Comparison of ENCODE assay signal across 8 cellular contexts in the genomic region with DNA sequence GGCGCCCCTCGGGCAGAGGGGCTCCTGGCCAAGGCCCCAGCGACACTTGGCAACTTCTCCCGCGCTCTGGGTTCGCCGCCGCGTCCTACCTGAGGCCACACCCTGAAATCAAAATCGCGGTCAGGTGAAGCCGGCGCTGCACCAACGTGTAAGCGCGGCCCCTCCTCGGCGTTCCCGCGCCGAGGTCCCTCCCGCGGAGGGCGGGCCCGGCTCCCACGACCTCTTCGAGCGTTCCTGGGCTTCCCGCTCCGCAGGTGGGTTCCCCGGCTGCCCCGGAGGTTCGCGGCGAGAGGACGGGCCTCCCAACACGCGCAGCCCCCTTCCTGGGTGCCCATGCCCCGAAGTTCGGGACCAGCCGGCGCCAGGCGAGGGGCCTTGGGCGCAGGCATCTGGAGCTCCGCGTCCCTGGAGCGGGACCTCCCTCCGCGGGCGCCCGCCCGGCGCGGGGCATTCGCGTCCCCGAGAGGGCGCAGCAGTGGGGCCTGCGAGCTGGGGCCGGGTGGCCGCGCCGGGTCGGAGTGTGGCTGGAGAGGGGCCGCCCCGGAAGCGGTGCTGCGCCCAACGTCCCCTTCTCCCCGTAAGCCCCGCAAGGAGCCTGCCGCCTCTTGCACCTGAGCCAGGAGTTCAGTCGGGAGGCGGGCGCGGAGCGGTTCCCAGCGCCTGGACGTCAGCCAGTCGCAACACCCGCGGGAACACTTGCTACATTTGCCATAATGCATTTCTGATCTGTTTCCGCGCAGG. TPM values are rescaled to one million over a fixed set of nuclear protein-coding genes. Genes with fewer than 3 reads are reported as not detected.
A peak's percentile ranks its signal among the peaks of the same experiment; 100 is the strongest.
DNase-seq lines count a peak whose midpoint lies in the region; ATAC-seq and TF ChIP-seq lines count a peak whose summit lies in the region.

No MANE protein-coding gene starts in this region.

- in situ Hi-C loops in HAP-1 (cut with MboI; ENCODE audit: low sequenced_read_pairs): loop anchor here (25.0 kb wide), 1 partner anchor 465 kb away; a partner anchor contains a TSS

- TF ChIP-seq POLR2A in heart left ventricle (IDR thresholded peaks at IDR 0.05): no peak

- 3 to 6% (median 4%) methylated on average over 23 to 84 of the region's 84 CpGs for WGBS in heart left ventricle, 4 donors
- WGBS in psoas muscle, 3 donors: 5 to 6% (median 5%) methylated on average over 63 to 84 of the region's 84 CpGs

- H3K27ac ChIP-seq in heart left ventricle (peak overlapping the region in 6 of 12 donors; percentile 8 to 64 (median 32)), psoas muscle (no peak overlapping the region)

- ATAC-seq in heart left ventricle (peak in 3 of 4 donors; percentile 13 to 66 (median 50)), psoas muscle (peak; percentile 46 to 82 (median 64)), HG03196 (IDR thresholded peaks at IDR 0.05; ENCODE audit: unreplicated experiment) (no peak)

- H3K36me3 ChIP-seq in HAP-1 (replicated peaks): no peaks in the 10 kb centered on the region
- H3K36me3 ChIP-seq in heart left ventricle: no peaks in the 10 kb centered on the region
- H3K36me3 ChIP-seq in psoas muscle (ENCODE audit: insufficient read depth in 1 of 2, low read depth in 1 of 2): no peaks in the 10 kb centered on the region

- H3K4me1 ChIP-seq in HAP-1 (peaks cover 8% of the 10 kb centered on the region), heart left ventricle (peaks cover 0 to 36% (median 17%) of the 10 kb centered on the region in 12 donors), psoas muscle (peaks cover 8% of the 10 kb centered on the region)

- H3K27me3 ChIP-seq in HAP-1 (ENCODE audit: low read depth) (no peaks in the 10 kb centered on the region), heart left ventricle (peaks cover 0 to 33% (median 3%) of the 10 kb centered on the region in 9 donors), psoas muscle (ENCODE audit: insufficient read depth in 3 of 3, low read length in 2 of 3) (no peaks in the 10 kb centered on the region)

- peak overlapping the region; percentile 42 for H3K4me3 ChIP-seq in AG09309 (ENCODE audit: control insufficient read depth, low read depth, low read length)
- peak overlapping the region; percentile 28 for H3K4me3 ChIP-seq in HAP-1
- peak overlapping the region; percentile 28 to 71 (median 56) for H3K4me3 ChIP-seq in heart left ventricle
- peak overlapping the region; percentile 78 for H3K4me3 ChIP-seq in psoas muscle

- TF ChIP-seq CTCF in AG09309 (IDR thresholded peaks at IDR 0.05; ENCODE audit: control insufficient read depth, insufficient read depth, low read depth, low read length, missing control alignments): no peak
- TF ChIP-seq CTCF in heart left ventricle (IDR thresholded peaks at IDR 0.05): peak in 2 of 12 donors; percentile 13 to 15
- TF ChIP-seq CTCF in psoas muscle (IDR thresholded peaks at IDR 0.05): no peak

- H3K9me3 ChIP-seq in HAP-1 (no peaks in the 10 kb centered on the region), heart left ventricle (no peaks in the 10 kb centered on the region), psoas muscle (no peaks in the 10 kb centered on the region)

- intact Hi-C loops in heart left ventricle (cut with DNase I) (no loop called here), psoas muscle (cut with DNase I) (no loop called here)

- DNase-seq in AG09309 (ENCODE audit: low read depth) (no peak), HAP-1 (ENCODE audit: low spot score in 2 of 2) (peak in 1 of 2 experiments; percentile 58), heart left ventricle (peak in 2 of 5 donors; percentile 49 to 67), psoas muscle (peak; percentile 31 to 65), NCI-H187 (lab: John Stamatoyannopoulos, UW) (no peak), activated gamma-delta T cell (lab: John Stamatoyannopoulos, UW) (no peak)
- peak; percentile 61 for DNase-seq in activated CD8-positive, alpha-beta memory T cell treated with anti-CD3 and anti-CD28 coated beads, Interleukin-2, amount 50 U/mL, for 48 hours

RNA-seq across cellular contexts. Expression of a gene that starts 13.7 kb away (rescaled TPM):
- total RNA-seq in heart left ventricle (10 to 100 TPM in 2 of 9 donors, 1 to 10 TPM in 7; 5.0 to 17.4 (median 8.0) TPM), psoas muscle (1 to 10 TPM in 2 of 4 donors, under 1 TPM in 2; 0.44 to 3.0 (median 1.2) TPM)
- polyA plus RNA-seq in heart left ventricle (1 to 10 TPM in 1 of 2 donors, under 1 TPM in 1; 0.93 to 3.8 TPM), psoas muscle (1 to 10 TPM in 1 of 3 donors, under 1 TPM in 2; 0.03 to 1.1 (median 0.47) TPM)

RNA-seq across cellular contexts. Expression of a gene that starts 30.3 kb away (rescaled TPM):
- total RNA-seq in heart left ventricle: under 1 TPM in 5 of 9 donors, not detected in 4; 0.27 to 0.57 (median 0.45) TPM
- not detected for polyA plus RNA-seq in heart left ventricle
- not detected for total RNA-seq in psoas muscle
- polyA plus RNA-seq in psoas muscle: not detected

RNA-seq across cellular contexts. Expression of a gene that starts 55.1 kb away (rescaled TPM):
- total RNA-seq in heart left ventricle (10 to 100 TPM in 2 of 9 donors, 1 to 10 TPM in 7; 1.6 to 46.2 (median 4.8) TPM), psoas muscle (1 to 10 TPM; 1.7 to 4.6 (median 3.5) TPM)
- polyA plus RNA-seq in heart left ventricle (1 to 10 TPM; 3.5 to 7.7 TPM), psoas muscle (1 to 10 TPM in 2 of 3 donors, under 1 TPM in 1; 0.73 to 2.0 (median 1.6) TPM)

Comparison
In these comparisons a context has a peak if more than half of its experiments do, and no peak if none do; other contexts are left out.
1. DNase-seq: peak in activated CD8-positive, alpha-beta memory T cell treated with anti-CD3 and anti-CD28 coated beads, Interleukin-2, amount 50 U/mL, for 48 hours (single experiment) and psoas muscle (2 of 2); none in AG09309 (single experiment), NCI-H187 (0 of 2) and activated gamma-delta T cell (single experiment).
2. H3K4me3 ChIP-seq: peak in every context shown above with its lines; median percentile 78 in psoas muscle; 56 in heart left ventricle; 42 in AG09309; 28 in HAP-1.